ENCODE assay signal across 17 cellular contexts in the genomic region with DNA sequence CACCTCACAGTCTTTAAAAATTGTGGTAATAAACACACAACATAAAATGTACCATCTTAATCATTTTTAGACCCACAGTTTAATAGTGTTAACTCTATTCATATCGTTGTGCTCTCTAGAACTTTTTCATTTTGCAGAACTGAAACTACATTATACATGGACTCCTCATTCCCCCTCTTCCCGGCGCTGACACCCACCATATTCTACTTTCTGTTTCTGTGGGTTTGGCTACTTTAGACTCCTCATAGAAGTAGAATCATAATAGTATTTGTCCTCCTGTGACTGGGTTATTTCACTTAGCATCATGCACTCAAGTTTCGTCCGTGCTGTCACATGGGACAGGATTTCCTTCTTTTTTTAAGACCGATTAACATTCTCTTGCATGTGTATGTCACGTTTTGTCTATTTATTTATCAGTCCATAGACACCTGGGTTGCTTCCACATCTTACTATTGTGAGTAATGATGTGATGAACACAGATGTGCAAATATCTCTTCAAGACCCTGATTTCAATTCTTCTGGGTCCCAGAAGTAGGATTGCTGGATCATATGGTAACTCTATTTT.
DNase-seq lines count a peak whose midpoint lies in the region; ATAC-seq and TF ChIP-seq lines count a peak whose summit lies in the region.
"Had no signal": no experiment of that assay in that cellular context is flagged by ENCODE, and none has a peak within 500 bp of the region (broad histone marks: within the 10 kb centered on the region; RNA-seq: fewer than 3 reads in every experiment).

No MANE protein-coding gene starts in this region.

- peaks cover 13% of the 10 kb centered on the region for H3K27me3 ChIP-seq in suprapubic skin

- no peak for TF ChIP-seq EP300 in suprapubic skin (IDR thresholded peaks at IDR 0.05)

- ATAC-seq in GM19372 (IDR thresholded peaks at IDR 0.05; ENCODE audit: low read depth, unreplicated experiment) (peak; percentile 93), HG02763 (IDR thresholded peaks at IDR 0.05; ENCODE audit: unreplicated experiment) (peak; percentile 51), HG03571 (IDR thresholded peaks at IDR 0.05; ENCODE audit: unreplicated experiment) (peak; percentile 61)
- no peak for ATAC-seq in activated naive CD8-positive, alpha-beta T cell treated with anti-CD3 and anti-CD28 coated beads, Interleukin-2, amount 50 U/mL, for 24 hours
- ATAC-seq: A549, HCT116 had no signal

- H3K27ac ChIP-seq in suprapubic skin, result no peak overlapping the region
- H3K27ac ChIP-seq: A549 had no signal

- no peaks in the 10 kb centered on the region for H3K4me1 Mint-ChIP-seq in activated naive CD8-positive, alpha-beta T cell treated with anti-CD3 and anti-CD28 coated beads, Interleukin-2, amount 50 U/mL, for 24 hours
- H3K4me1 Mint-ChIP-seq in activated naive CD4-positive, alpha-beta T cell treated with anti-CD3 and anti-CD28 coated beads, Interleukin-2, amount 10 ng/mL, durations not matched to agents 7 days and 5 days, result no peaks in the 10 kb centered on the region
- H3K4me1 Mint-ChIP-seq: immature natural killer cell had no signal

- no peak overlapping the region for H3K27ac Mint-ChIP-seq in activated naive CD8-positive, alpha-beta T cell treated with anti-CD3 and anti-CD28 coated beads, Interleukin-2, amount 50 U/mL, for 24 hours
- no peak overlapping the region for H3K27ac Mint-ChIP-seq in activated naive CD4-positive, alpha-beta T cell treated with anti-CD3 and anti-CD28 coated beads, Interleukin-2, amount 10 ng/mL, durations not matched to agents 7 days and 5 days
- H3K27ac Mint-ChIP-seq: immature natural killer cell, progenitor cell of endocrine pancreas had no signal

- H3K36me3 Mint-ChIP-seq in activated naive CD8-positive, alpha-beta T cell treated with anti-CD3 and anti-CD28 coated beads, Interleukin-2, amount 50 U/mL, for 24 hours (ENCODE audit: low read depth), result no peaks in the 10 kb centered on the region
- no peaks in the 10 kb centered on the region for H3K36me3 Mint-ChIP-seq in activated naive CD4-positive, alpha-beta T cell treated with anti-CD3 and anti-CD28 coated beads, Interleukin-2, amount 10 ng/mL, durations not matched to agents 7 days and 5 days
- H3K36me3 Mint-ChIP-seq: immature natural killer cell had no signal

- peaks cover 10% of the 10 kb centered on the region for H3K27me3 Mint-ChIP-seq in activated naive CD8-positive, alpha-beta T cell treated with anti-CD3 and anti-CD28 coated beads, Interleukin-2, amount 50 U/mL, for 24 hours
- peaks cover 7% of the 10 kb centered on the region for H3K27me3 Mint-ChIP-seq in activated naive CD4-positive, alpha-beta T cell treated with anti-CD3 and anti-CD28 coated beads, Interleukin-2, amount 10 ng/mL, durations not matched to agents 7 days and 5 days

- TF ChIP-seq POLR2A in suprapubic skin (IDR thresholded peaks at IDR 0.05), result no peak

- H3K4me1 ChIP-seq in suprapubic skin, result no peaks in the 10 kb centered on the region
- H3K4me1 ChIP-seq: A549 had no signal

- H3K9me3 ChIP-seq in suprapubic skin, result peaks cover 6% of the 10 kb centered on the region
- H3K9me3 ChIP-seq: A549, SK-N-SH had no signal

- CTCF ChIA-PET in activated naive CD4-positive, alpha-beta T cell treated with anti-CD3 and anti-CD28 coated beads, Interleukin-2, amount 10 ng/mL, durations not matched to agents 7 days and 5 days (lab: Charles Lee), result no interaction called here

- DNase-seq in GM12864 (ENCODE audit: low read depth), result peak; percentile 67
- DNase-seq in suprapubic skin (ENCODE audit: low spot score in 2 of 2), result no peak
- no peak for DNase-seq in activated naive CD8-positive, alpha-beta T cell treated with anti-CD3 and anti-CD28 coated beads, Interleukin-2, amount 50 U/mL, for 24 hours
- no peak for DNase-seq in activated naive CD4-positive, alpha-beta T cell treated with anti-CD3 and anti-CD28 coated beads, Interleukin-2, amount 10 ng/mL, durations not matched to agents 7 days and 5 days
- no peak for DNase-seq in foreskin melanocyte
- DNase-seq: activated CD4-positive, CD25-positive, alpha-beta regulatory T cell; anterior cingulate cortex; dermis blood vessel endothelial cell; immature natural killer cell; NCI-H748 treated with DMSO at 0.1 percent for 48 hours; SK-N-SH had no signal

- H3K4me3 Mint-ChIP-seq in activated naive CD8-positive, alpha-beta T cell treated with anti-CD3 and anti-CD28 coated beads, Interleukin-2, amount 50 U/mL, for 24 hours, result no peak overlapping the region
- no peak overlapping the region for H3K4me3 Mint-ChIP-seq in activated naive CD4-positive, alpha-beta T cell treated with anti-CD3 and anti-CD28 coated beads, Interleukin-2, amount 10 ng/mL, durations not matched to agents 7 days and 5 days
- H3K4me3 Mint-ChIP-seq: immature natural killer cell had no signal

- H3K36me3 ChIP-seq in suprapubic skin, result no peaks in the 10 kb centered on the region

- H3K9me3 Mint-ChIP-seq in activated naive CD8-positive, alpha-beta T cell treated with anti-CD3 and anti-CD28 coated beads, Interleukin-2, amount 50 U/mL, for 24 hours, result peaks cover 21% of the 10 kb centered on the region
- H3K9me3 Mint-ChIP-seq in activated naive CD4-positive, alpha-beta T cell treated with anti-CD3 and anti-CD28 coated beads, Interleukin-2, amount 10 ng/mL, durations not matched to agents 7 days and 5 days, result peaks cover 3% of the 10 kb centered on the region

- WGBS in suprapubic skin, result 73% methylated on average over 7 of the region's 7 CpGs

- TF ChIP-seq CTCF in GM12864 (IDR thresholded peaks at IDR 0.05; ENCODE audit: low read depth, low read length, missing control alignments), result no peak
- TF ChIP-seq CTCF in suprapubic skin (IDR thresholded peaks at IDR 0.05), result no peak

- H3K4me3 ChIP-seq in GM12864 (ENCODE audit: low read depth, low read length), result no peak overlapping the region
- no peak overlapping the region for H3K4me3 ChIP-seq in suprapubic skin
- H3K4me3 ChIP-seq: A549 had no signal
